ENCODE assay signal across 12 cellular contexts in genomic region chr10:30985552-30985951, GRCh38. TPM values are rescaled to one million over a fixed set of nuclear protein-coding genes. Genes with fewer than 3 reads are reported as not detected.
DNase-seq lines count a peak whose midpoint lies in the region; ATAC-seq, FAIRE-seq and TF ChIP-seq lines count a peak whose summit lies in the region.
"Had no signal": no experiment of that assay in that cellular context is flagged by ENCODE, and none has a peak within 500 bp of the region (broad histone marks: within the 10 kb centered on the region; RNA-seq: fewer than 3 reads in every experiment).

No MANE protein-coding gene starts in this region.

- 55 to 80% methylated on average over 1 of the region's 1 CpG for WGBS in thyroid gland, 2 donors

- no peaks in the 10 kb centered on the region for H3K27me3 ChIP-seq in ACC112 (ENCODE audit: insufficient read depth, low read length)
- H3K27me3 ChIP-seq in thyroid gland, result no peaks in the 10 kb centered on the region

- H3K79me2 ChIP-seq in ACC112 (ENCODE audit: control insufficient read depth, insufficient read depth, low read length, unreplicated experiment), result no peaks in the 10 kb centered on the region

- H3K27ac ChIP-seq in ACC112 (ENCODE audit: low read depth, low read length), result peak overlapping the region; percentile 88
- H3K27ac ChIP-seq in thyroid gland, result no peak overlapping the region

- H3K9me3 ChIP-seq in thyroid gland, result no peaks in the 10 kb centered on the region

- H3K27ac Mint-ChIP-seq in HFFc6, result peak overlapping the region; percentile 85
- peak overlapping the region; percentile 77 for H3K27ac Mint-ChIP-seq in activated T-helper 17 cell treated with anti-CD3 and anti-CD28 coated beads, Interleukin-2, amount 50 U/mL, for 72 hours
- H3K27ac Mint-ChIP-seq: stimulated activated naive B cell treated with anti-CD40 and anti-IgM and Interleukin-4, amounts not matched to agents 10 μg/mL and 1 μg/mL and 100 μg/mL, for 72 hours had no signal

- no peaks in the 10 kb centered on the region for H3K9me3 Mint-ChIP-seq in HFFc6
- no peaks in the 10 kb centered on the region for H3K9me3 Mint-ChIP-seq in activated T-helper 17 cell treated with anti-CD3 and anti-CD28 coated beads, Interleukin-2, amount 50 U/mL, for 72 hours

- no peaks in the 10 kb centered on the region for H3K27me3 Mint-ChIP-seq in HFFc6 (ENCODE audit: insufficient read depth)
- no peaks in the 10 kb centered on the region for H3K27me3 Mint-ChIP-seq in activated T-helper 17 cell treated with anti-CD3 and anti-CD28 coated beads, Interleukin-2, amount 50 U/mL, for 72 hours
- H3K27me3 Mint-ChIP-seq: stimulated activated naive B cell treated with anti-CD40 and anti-IgM and Interleukin-4, amounts not matched to agents 10 μg/mL and 1 μg/mL and 100 μg/mL, for 72 hours had no signal

- intact Hi-C loops in thyroid gland (cut with DNase I), result no loop called here

- TF ChIP-seq CTCF in HFFc6 (IDR thresholded peaks at IDR 0.05) (no peak), thyroid gland (IDR thresholded peaks at IDR 0.05) (no peak)

- peaks cover 5% of the 10 kb centered on the region; the same call in 1 of the 2 replicates for H3K36me3 Mint-ChIP-seq in HFFc6 (ENCODE audit: low read depth)
- no peaks in the 10 kb centered on the region for H3K36me3 Mint-ChIP-seq in activated T-helper 17 cell treated with anti-CD3 and anti-CD28 coated beads, Interleukin-2, amount 50 U/mL, for 72 hours (ENCODE audit: low read depth)

- peak; percentile 21 for FAIRE-seq in islet of Langerhans (lab: Jason Lieb, UNC)
- FAIRE-seq: H1 had no signal

- ATAC-seq in activated T-helper 17 cell treated with anti-CD3 and anti-CD28 coated beads, Interleukin-2, amount 50 U/mL, for 72 hours (replicated peaks), result peak; percentile 72
- no peak for ATAC-seq in GM18517 (IDR thresholded peaks at IDR 0.05; ENCODE audit: unreplicated experiment)

- no peak overlapping the region for H2AFZ ChIP-seq in ACC112 (ENCODE audit: low read length, unreplicated experiment)

- DNase-seq in HFFc6 (peak; percentile 69), thyroid gland (no peak), occipital lobe (lab: John Stamatoyannopoulos, UW) (no peak)
- DNase-seq in activated CD8-positive, alpha-beta memory T cell treated with anti-CD3 and anti-CD28 coated beads, Interleukin-2, amount 50 U/mL, for 4 hours, result no peak
- DNase-seq: NCI-H1105; stimulated activated CD4-positive, alpha-beta T cell treated with anti-CD3 and anti-CD28 coated beads, Interleukin-2, amount 100 ng/mL, for 48 hours; stimulated activated naive B cell treated with anti-CD40 and anti-IgM and Interleukin-4, amounts not matched to agents 10 μg/mL and 1 μg/mL and 100 μg/mL, for 72 hours had no signal

- H3K36me3 ChIP-seq in ACC112 (ENCODE audit: insufficient read depth, low read length), result 0 out of 2 replicates have a peak, but pooled peaks cover 3% of the 10 kb centered on the region
- H3K36me3 ChIP-seq in thyroid gland, result no peaks in the 10 kb centered on the region

- H3K4me1 Mint-ChIP-seq in HFFc6 (ENCODE audit: low read depth), result peaks cover 58% of the 10 kb centered on the region
- H3K4me1 Mint-ChIP-seq in activated T-helper 17 cell treated with anti-CD3 and anti-CD28 coated beads, Interleukin-2, amount 50 U/mL, for 72 hours, result peaks cover 5% of the 10 kb centered on the region

- peaks cover 54% of the 10 kb centered on the region for H3K4me1 ChIP-seq in ACC112 (ENCODE audit: control insufficient read depth, insufficient read depth, low read length, unreplicated experiment)
- peaks cover 12 to 19% of the 10 kb centered on the region in 2 donors for H3K4me1 ChIP-seq in thyroid gland

- H3K4me3 ChIP-seq in ACC112 (ENCODE audit: low read depth, low read length), result peak overlapping the region; percentile 28
- no peak overlapping the region for H3K4me3 ChIP-seq in thyroid gland (replicated peaks in 1 of 3)

- no peak for TF ChIP-seq POLR2A in thyroid gland (IDR thresholded peaks at IDR 0.05)

- H3K4me3 Mint-ChIP-seq in HFFc6, result peak overlapping the region; percentile 61
- peak overlapping the region; percentile 46 for H3K4me3 Mint-ChIP-seq in activated T-helper 17 cell treated with anti-CD3 and anti-CD28 coated beads, Interleukin-2, amount 50 U/mL, for 72 hours
- H3K4me3 Mint-ChIP-seq: stimulated activated naive B cell treated with anti-CD40 and anti-IgM and Interleukin-4, amounts not matched to agents 10 μg/mL and 1 μg/mL and 100 μg/mL, for 72 hours had no signal

RNA-seq across cellular contexts. Expression of gene ZNF438, which starts 46.1 kb away (rescaled TPM):
- 1 to 10 TPM; 3.0 to 4.6 (median 3.9) TPM for total RNA-seq in HFFc6 (2021; fragmentation: NEBNext Ultra II Directional; extraction: Animal tissue kit (Norgen Biotek cat#: 25700))
- 1 to 10 TPM; 5.1 to 6.2 TPM for total RNA-seq in activated T-helper 17 cell treated with anti-CD3 and anti-CD28 coated beads, Interleukin-2, amount 50 U/mL, for 72 hours
- total RNA-seq in thyroid gland (10 to 100 TPM; 19.2 to 21.8 (median 20.3) TPM), occipital lobe (3.9 TPM)
